Comparison of ENCODE assay signal across 23 cellular contexts in the genomic region with DNA sequence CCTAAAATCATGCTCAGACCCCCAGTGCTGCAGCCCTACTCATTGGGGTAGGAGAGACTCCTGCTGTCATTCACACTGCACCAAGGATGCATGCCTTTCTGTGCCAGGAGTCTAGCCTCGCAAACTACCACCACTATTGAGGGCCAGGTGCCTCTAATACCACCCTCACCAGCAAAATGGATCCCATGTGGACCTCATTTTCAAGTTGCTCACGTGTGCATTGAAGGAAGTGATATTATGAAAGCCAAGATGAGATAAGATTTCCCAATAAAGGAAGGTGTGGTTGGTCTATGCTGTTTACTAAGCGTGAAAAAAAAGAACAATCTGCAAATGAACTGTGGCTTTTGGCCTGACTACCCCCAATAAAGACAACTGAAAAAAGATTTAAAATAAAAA. TPM values are rescaled to one million over a fixed set of nuclear protein-coding genes. Genes with fewer than 3 reads are reported as not detected.
DNase-seq lines count a peak whose midpoint lies in the region; ATAC-seq lines count a peak whose summit lies in the region.
"Had no signal": no experiment of that assay in that cellular context is flagged by ENCODE, and none has a peak within 500 bp of the region (broad histone marks: within the 10 kb centered on the region; RNA-seq: fewer than 3 reads in every experiment).

No MANE protein-coding gene starts in this region.

- CTCF ChIA-PET in activated naive CD4-positive, alpha-beta T cell treated with anti-CD3 and anti-CD28 coated beads, Interleukin-2, amount 10 ng/mL, durations not matched to agents 7 days and 5 days (lab: Charles Lee) = interaction anchor here (1.1 to 2.0 kb wide), 2 partner anchors 9 to 76 kb away, joined by 3 to 10 read pairs; no protein-coding TSS in a partner anchor

- peak; percentile 13 to 18 for ATAC-seq in activated naive CD4-positive, alpha-beta T cell treated with anti-CD3 and anti-CD28 coated beads, Interleukin-2, amount 50 U/mL, for 72 hours
- peak; percentile 89 for ATAC-seq in left colon
- ATAC-seq in GM21723 (IDR thresholded peaks at IDR 0.05; ENCODE audit: unreplicated experiment) = no peak
- ATAC-seq: A549; activated T-cell treated with anti-CD3 and anti-CD28 coated beads, Interleukin-2, amount 50 U/mL, for 4 hours; K562; naive thymus-derived CD8-positive, alpha-beta T cell; right cardiac atrium; Right ventricle myocardium inferior had no signal

- DNase-seq in activated naive CD4-positive, alpha-beta T cell treated with anti-CD3 and anti-CD28 coated beads, Interleukin-2, amount 50 U/mL, for 72 hours (ENCODE audit: low spot score in 2 of 2) = no peak
- DNase-seq in activated naive CD4-positive, alpha-beta T cell treated with anti-CD3 and anti-CD28 coated beads, Interleukin-2, amount 10 ng/mL, durations not matched to agents 7 days and 5 days = no peak
- DNase-seq in NOMO-1 treated with dmso at 0.1 percent for 144 hours (lab: John Stamatoyannopoulos, UW; ENCODE audit: unreplicated experiment) (peak; percentile 75), left colon (no peak), DMS114 treated with DMSO at 0.1 percent for 48 hours (lab: John Stamatoyannopoulos, UW; ENCODE audit: unreplicated experiment) (no peak), A172 (ENCODE audit: low spot score) (no peak)
- DNase-seq in stimulated activated CD4-positive, alpha-beta T cell treated with anti-CD3 and anti-CD28 coated beads, Interleukin-12 subunit alpha, Interleukin-12 subunit beta, amount 100 ng/mL, for 4 hours = no peak
- DNase-seq: activated naive CD4-positive, alpha-beta T cell; activated T-cell treated with anti-CD3 and anti-CD28 coated beads, Interleukin-2, amount 50 U/mL, for 4 hours; cortex of kidney; H7; naive thymus-derived CD8-positive, alpha-beta T cell; NCI-H1092; NCI-H2081 treated with DMSO at 0.1 percent for 48 hours; NCI-H510A treated with DMSO at 0.1 percent for 48 hours; right cardiac atrium; stimulated activated naive CD8-positive, alpha-beta T cell treated with anti-CD3 and anti-CD28 coated beads, Interleukin-15, amount 100 ng/mL, for 72 hours had no signal

- peaks cover 8% of the 10 kb centered on the region for H3K27me3 Mint-ChIP-seq in activated naive CD4-positive, alpha-beta T cell treated with anti-CD3 and anti-CD28 coated beads, Interleukin-2, amount 10 ng/mL, durations not matched to agents 7 days and 5 days
- H3K27me3 Mint-ChIP-seq: naive thymus-derived CD8-positive, alpha-beta T cell; stimulated activated naive CD8-positive, alpha-beta T cell treated with anti-CD3 and anti-CD28 coated beads, Interleukin-15, amount 100 ng/mL, for 72 hours had no signal

- H3K36me3 Mint-ChIP-seq in activated naive CD4-positive, alpha-beta T cell treated with anti-CD3 and anti-CD28 coated beads, Interleukin-2, amount 50 U/mL, for 72 hours = peaks cover 0 to 4% of the 10 kb centered on the region in 2 donors
- no peaks in the 10 kb centered on the region for H3K36me3 Mint-ChIP-seq in activated naive CD4-positive, alpha-beta T cell treated with anti-CD3 and anti-CD28 coated beads, Interleukin-2, amount 10 ng/mL, durations not matched to agents 7 days and 5 days
- H3K36me3 Mint-ChIP-seq: memory B cell; naive thymus-derived CD8-positive, alpha-beta T cell; type B pancreatic cell had no signal

- H3K9me3 Mint-ChIP-seq in activated naive CD4-positive, alpha-beta T cell treated with anti-CD3 and anti-CD28 coated beads, Interleukin-2, amount 50 U/mL, for 72 hours = no peaks in the 10 kb centered on the region
- H3K9me3 Mint-ChIP-seq in activated naive CD4-positive, alpha-beta T cell treated with anti-CD3 and anti-CD28 coated beads, Interleukin-2, amount 10 ng/mL, durations not matched to agents 7 days and 5 days = no peaks in the 10 kb centered on the region
- H3K9me3 Mint-ChIP-seq: activated T-cell treated with anti-CD3 and anti-CD28 coated beads, Interleukin-2, amount 50 U/mL, for 4 hours; memory B cell; naive thymus-derived CD8-positive, alpha-beta T cell; stimulated activated naive CD8-positive, alpha-beta T cell treated with anti-CD3 and anti-CD28 coated beads, Interleukin-15, amount 100 ng/mL, for 72 hours; type B pancreatic cell had no signal

- peaks cover 19% of the 10 kb centered on the region for H3K4me1 Mint-ChIP-seq in activated naive CD4-positive, alpha-beta T cell treated with anti-CD3 and anti-CD28 coated beads, Interleukin-2, amount 10 ng/mL, durations not matched to agents 7 days and 5 days

- H3K4me3 Mint-ChIP-seq in activated naive CD4-positive, alpha-beta T cell treated with anti-CD3 and anti-CD28 coated beads, Interleukin-2, amount 10 ng/mL, durations not matched to agents 7 days and 5 days = no peak overlapping the region
- H3K4me3 Mint-ChIP-seq: activated T-cell treated with anti-CD3 and anti-CD28 coated beads, Interleukin-2, amount 50 U/mL, for 4 hours; memory B cell; naive thymus-derived CD8-positive, alpha-beta T cell; stimulated activated naive CD8-positive, alpha-beta T cell treated with anti-CD3 and anti-CD28 coated beads, Interleukin-15, amount 100 ng/mL, for 72 hours; type B pancreatic cell had no signal

- H3K27ac Mint-ChIP-seq in activated naive CD4-positive, alpha-beta T cell treated with anti-CD3 and anti-CD28 coated beads, Interleukin-2, amount 50 U/mL, for 72 hours = no peak overlapping the region
- H3K27ac Mint-ChIP-seq in activated naive CD4-positive, alpha-beta T cell treated with anti-CD3 and anti-CD28 coated beads, Interleukin-2, amount 10 ng/mL, durations not matched to agents 7 days and 5 days = no peak overlapping the region
- H3K27ac Mint-ChIP-seq: memory B cell; stimulated activated naive CD8-positive, alpha-beta T cell treated with anti-CD3 and anti-CD28 coated beads, Interleukin-15, amount 100 ng/mL, for 72 hours; type B pancreatic cell had no signal

- intact Hi-C loops in left colon (cut with DNase I, micrococcal nuclease) = no loop called here

RNA-seq across cellular contexts. Expression of a gene that starts 7.2 kb away (rescaled TPM):
- 100 to 1,000 TPM; 147 to 153 TPM for total RNA-seq in activated naive CD4-positive, alpha-beta T cell treated with anti-CD3 and anti-CD28 coated beads, Interleukin-2, amount 50 U/mL, for 72 hours
- 100 to 1,000 TPM; 224 to 268 TPM for total RNA-seq in left colon
- 154 and 178 TPM in 2 replicates for total RNA-seq in A172 (2014; rRNA removed; shearing (Covaris generic))

RNA-seq across cellular contexts. Expression of a gene that starts 14.8 kb away (rescaled TPM):
- 1 to 10 TPM; 2.6 to 5.6 TPM for total RNA-seq in activated naive CD4-positive, alpha-beta T cell treated with anti-CD3 and anti-CD28 coated beads, Interleukin-2, amount 50 U/mL, for 72 hours
- 1 to 10 TPM; 2.7 to 3.9 TPM for total RNA-seq in left colon
- total RNA-seq in A172 (2014; rRNA removed; shearing (Covaris generic)) = 1.4 and 2.9 TPM in 2 replicates

RNA-seq across cellular contexts. Expression of a gene that starts 17.0 kb away (rescaled TPM):
- 10 to 100 TPM; 17.1 to 32.8 TPM for total RNA-seq in activated naive CD4-positive, alpha-beta T cell treated with anti-CD3 and anti-CD28 coated beads, Interleukin-2, amount 50 U/mL, for 72 hours
- 10 to 100 TPM; 54.9 to 62.1 TPM for total RNA-seq in left colon
- 9.0 and 11.2 TPM in 2 replicates for total RNA-seq in A172 (2014; rRNA removed; shearing (Covaris generic))

RNA-seq across cellular contexts. Expression of a gene that starts 22.1 kb away (rescaled TPM):
- 10 to 100 TPM; 16.4 to 20.9 TPM for total RNA-seq in activated naive CD4-positive, alpha-beta T cell treated with anti-CD3 and anti-CD28 coated beads, Interleukin-2, amount 50 U/mL, for 72 hours
- 1 to 10 TPM; 7.0 to 9.8 TPM for total RNA-seq in left colon
- total RNA-seq in A172 (2014; rRNA removed; shearing (Covaris generic)) = 37.3 and 42.0 TPM in 2 replicates

RNA-seq across cellular contexts. Expression of a gene that starts 22.4 kb away (rescaled TPM):
- 10 to 100 TPM; 52.7 to 57.6 TPM for total RNA-seq in activated naive CD4-positive, alpha-beta T cell treated with anti-CD3 and anti-CD28 coated beads, Interleukin-2, amount 50 U/mL, for 72 hours
- 10 to 100 TPM; 28.7 to 33.1 TPM for total RNA-seq in left colon
- 56.2 and 57.3 TPM in 2 replicates for total RNA-seq in A172 (2014; rRNA removed; shearing (Covaris generic))
